In the genomic region with DNA sequence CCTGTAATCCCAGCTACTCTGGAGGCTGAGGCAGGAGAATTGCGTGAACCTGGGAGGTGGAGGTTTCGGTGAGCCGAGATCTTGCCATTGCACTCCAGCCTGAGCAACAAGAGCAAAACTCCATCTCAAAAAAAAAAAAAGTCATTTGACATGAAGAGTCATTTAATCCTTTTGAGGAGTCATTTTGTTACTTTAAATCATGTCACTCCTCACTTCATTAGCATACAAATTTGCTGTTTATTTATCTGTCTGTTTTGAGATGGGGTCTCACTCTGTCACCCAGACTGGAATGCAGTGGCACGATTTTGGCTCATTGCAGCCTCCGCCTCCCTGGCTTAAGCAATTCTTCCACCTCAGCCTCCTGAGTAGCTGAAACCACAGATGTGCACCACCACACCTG, we compare ENCODE assay signal across 7 cellular contexts.
DNase-seq lines count a peak whose midpoint lies in the region; ATAC-seq lines count a peak whose summit lies in the region.
"Not testable (repeated sequence)": the region's sequence is repeated elsewhere in the genome, so short reads cannot be mapped to it uniquely, and the experiment has no call there.

No MANE protein-coding gene starts in this region.

- intact Hi-C loops in activated CD4-positive, alpha-beta T cell treated with anti-CD3 and anti-CD28 coated beads for 36 hours (cut with DNase I, micrococcal nuclease) = not testable (repeated sequence)

- CTCF ChIA-PET in activated CD4-positive, alpha-beta T cell treated with anti-CD3 and anti-CD28 coated beads for 36 hours (lab: Charles Lee) = not testable (repeated sequence)

- not testable (repeated sequence) for H3K27me3 Mint-ChIP-seq in activated CD4-positive, alpha-beta T cell treated with anti-CD3 and anti-CD28 coated beads for 36 hours; activated T-cell treated with anti-CD3 and anti-CD28 coated beads, Interleukin-2, amount 50 U/mL, for 4 hours (ENCODE audit: low read depth); activated naive CD8-positive, alpha-beta T cell treated with anti-CD3 and anti-CD28 coated beads, Interleukin-2, amount 10 ng/mL, durations not matched to agents 7 days and 5 days; effector memory CD8-positive, alpha-beta T cell; natural killer cell treated with Interleukin-12 subunit alpha and Interleukin-12 subunit beta and Interleukin-15 and Interleukin-18, amount 100 ng/mL, for 72 hours

- peak overlapping the region in 4 of 11 experiments; percentile 32 to 42 (median 38); a peak in 4 of 22 replicates for H3K9ac ChIP-seq in BLaER1 treated with 17β-estradiol and CSF1 and Interleukin-3, amounts not matched to agents 10 nM and 100 nM

- not testable (repeated sequence) for H3K4me1 Mint-ChIP-seq in activated CD4-positive, alpha-beta T cell treated with anti-CD3 and anti-CD28 coated beads for 36 hours; activated T-cell treated with anti-CD3 and anti-CD28 coated beads, Interleukin-2, amount 50 U/mL, for 4 hours (ENCODE audit: low read depth); effector memory CD8-positive, alpha-beta T cell (ENCODE audit: low read depth in 2 of 2)
- peaks cover 52% of the 10 kb centered on the region for H3K4me1 Mint-ChIP-seq in activated naive CD8-positive, alpha-beta T cell treated with anti-CD3 and anti-CD28 coated beads, Interleukin-2, amount 10 ng/mL, durations not matched to agents 7 days and 5 days
- H3K4me1 Mint-ChIP-seq in natural killer cell treated with Interleukin-12 subunit alpha and Interleukin-12 subunit beta and Interleukin-15 and Interleukin-18, amount 100 ng/mL, for 72 hours (ENCODE audit: low read depth in 2 of 2) = peaks cover 10 to 20% of the 10 kb centered on the region in 2 donors
- peaks cover 28% of the 10 kb centered on the region for H3K4me1 Mint-ChIP-seq in stimulated activated effector memory CD8-positive, alpha-beta T cell treated with anti-CD3 and anti-CD28 coated beads, Interleukin-12 subunit alpha, Interleukin-12 subunit beta, amount 100 ng/mL, for 72 hours

- not testable (repeated sequence) for H3K4me3 ChIP-seq in BLaER1 treated with 17β-estradiol and CSF1 and Interleukin-3, amounts not matched to agents 10 nM and 100 nM

- not testable (repeated sequence) for H3K27me3 ChIP-seq in BLaER1 treated with 17β-estradiol and CSF1 and Interleukin-3, amounts not matched to agents 10 nM and 100 nM

- H3K9me3 ChIP-seq in BLaER1 treated with 17β-estradiol and CSF1 and Interleukin-3, amounts not matched to agents 10 nM and 100 nM (replicated peaks in 1 of 11) = peaks cover 11 to 24% (median 18%) of the 10 kb centered on the region in 11 experiments

- H4K20me1 ChIP-seq in BLaER1 treated with 17β-estradiol and CSF1 and Interleukin-3, amounts not matched to agents 10 nM and 100 nM = not testable (repeated sequence)

- peak; percentile 12 for ATAC-seq in activated CD4-positive, alpha-beta T cell treated with anti-CD3 and anti-CD28 coated beads for 36 hours
- ATAC-seq in activated T-cell treated with anti-CD3 and anti-CD28 coated beads, Interleukin-2, amount 50 U/mL, for 4 hours = peak; percentile 14 to 23
- not testable (repeated sequence) for ATAC-seq in activated naive CD8-positive, alpha-beta T cell treated with anti-CD3 and anti-CD28 coated beads, Interleukin-2, amount 10 ng/mL, durations not matched to agents 7 days and 5 days (ENCODE audit: low read depth); effector memory CD8-positive, alpha-beta T cell (replicated peaks); natural killer cell treated with Interleukin-12 subunit alpha and Interleukin-12 subunit beta and Interleukin-15 and Interleukin-18, amount 100 ng/mL, for 72 hours
- ATAC-seq in stimulated activated effector memory CD8-positive, alpha-beta T cell treated with anti-CD3 and anti-CD28 coated beads, Interleukin-12 subunit alpha, Interleukin-12 subunit beta, amount 100 ng/mL, for 72 hours = peak; percentile 55

- not testable (repeated sequence) for H3K4me3 Mint-ChIP-seq in activated CD4-positive, alpha-beta T cell treated with anti-CD3 and anti-CD28 coated beads for 36 hours; activated T-cell treated with anti-CD3 and anti-CD28 coated beads, Interleukin-2, amount 50 U/mL, for 4 hours; effector memory CD8-positive, alpha-beta T cell; stimulated activated effector memory CD8-positive, alpha-beta T cell treated with anti-CD3 and anti-CD28 coated beads, Interleukin-12 subunit alpha, Interleukin-12 subunit beta, amount 100 ng/mL, for 72 hours
- H3K4me3 Mint-ChIP-seq in activated naive CD8-positive, alpha-beta T cell treated with anti-CD3 and anti-CD28 coated beads, Interleukin-2, amount 10 ng/mL, durations not matched to agents 7 days and 5 days = peak overlapping the region; percentile 71
- peak overlapping the region; percentile 39 for H3K4me3 Mint-ChIP-seq in natural killer cell treated with Interleukin-12 subunit alpha and Interleukin-12 subunit beta and Interleukin-15 and Interleukin-18, amount 100 ng/mL, for 72 hours

- DNase-seq in activated CD4-positive, alpha-beta T cell treated with anti-CD3 and anti-CD28 coated beads for 36 hours; activated T-cell treated with anti-CD3 and anti-CD28 coated beads, Interleukin-2, amount 50 U/mL, for 4 hours; activated naive CD8-positive, alpha-beta T cell treated with anti-CD3 and anti-CD28 coated beads, Interleukin-2, amount 10 ng/mL, durations not matched to agents 7 days and 5 days; effector memory CD8-positive, alpha-beta T cell; natural killer cell treated with Interleukin-12 subunit alpha and Interleukin-12 subunit beta and Interleukin-15 and Interleukin-18, amount 100 ng/mL, for 72 hours (ENCODE audit: low spot score); stimulated activated effector memory CD8-positive, alpha-beta T cell treated with anti-CD3 and anti-CD28 coated beads, Interleukin-12 subunit alpha, Interleukin-12 subunit beta, amount 100 ng/mL, for 72 hours (ENCODE audit: low spot score in 2 of 2): not testable (repeated sequence)

- H3K27ac ChIP-seq in BLaER1 treated with 17β-estradiol and CSF1 and Interleukin-3, amounts not matched to agents 10 nM and 100 nM = peak overlapping the region in 9 of 11 experiments; percentile 1 to 71 (median 61); a peak in 13 of 22 replicates

- H3K4me2 ChIP-seq in BLaER1 treated with 17β-estradiol and CSF1 and Interleukin-3, amounts not matched to agents 10 nM and 100 nM = peak overlapping the region; percentile 1 to 75 (median 55); a peak in 19 of 22 replicates

- POLR2A ChIA-PET in activated CD4-positive, alpha-beta T cell treated with anti-CD3 and anti-CD28 coated beads for 36 hours (lab: Charles Lee) = not testable (repeated sequence)
- POLR2A ChIA-PET in activated naive CD8-positive, alpha-beta T cell treated with anti-CD3 and anti-CD28 coated beads, Interleukin-2, amount 10 ng/mL, durations not matched to agents 7 days and 5 days (lab: Charles Lee) = interaction anchor here (0.7 to 2.4 kb wide), 4 partner anchors 43 to 83 kb away, joined by 3 to 11 read pairs (median 4); no protein-coding TSS in a partner anchor

- H3K27ac Mint-ChIP-seq in activated CD4-positive, alpha-beta T cell treated with anti-CD3 and anti-CD28 coated beads for 36 hours; stimulated activated effector memory CD8-positive, alpha-beta T cell treated with anti-CD3 and anti-CD28 coated beads, Interleukin-12 subunit alpha, Interleukin-12 subunit beta, amount 100 ng/mL, for 72 hours: not testable (repeated sequence)
- peak overlapping the region; percentile 87 for H3K27ac Mint-ChIP-seq in activated naive CD8-positive, alpha-beta T cell treated with anti-CD3 and anti-CD28 coated beads, Interleukin-2, amount 10 ng/mL, durations not matched to agents 7 days and 5 days
- H3K27ac Mint-ChIP-seq in effector memory CD8-positive, alpha-beta T cell = peak overlapping the region; percentile 24 to 38
- peak overlapping the region in 1 of 2 donors; percentile 37 for H3K27ac Mint-ChIP-seq in natural killer cell treated with Interleukin-12 subunit alpha and Interleukin-12 subunit beta and Interleukin-15 and Interleukin-18, amount 100 ng/mL, for 72 hours

- H3K4me1 ChIP-seq in BLaER1 treated with 17β-estradiol and CSF1 and Interleukin-3, amounts not matched to agents 10 nM and 100 nM = peaks cover 13 to 55% (median 37%) of the 10 kb centered on the region in 10 experiments

- not testable (repeated sequence) for H3K9me3 Mint-ChIP-seq in activated CD4-positive, alpha-beta T cell treated with anti-CD3 and anti-CD28 coated beads for 36 hours (ENCODE audit: low read depth); activated T-cell treated with anti-CD3 and anti-CD28 coated beads, Interleukin-2, amount 50 U/mL, for 4 hours; activated naive CD8-positive, alpha-beta T cell treated with anti-CD3 and anti-CD28 coated beads, Interleukin-2, amount 10 ng/mL, durations not matched to agents 7 days and 5 days; effector memory CD8-positive, alpha-beta T cell; natural killer cell treated with Interleukin-12 subunit alpha and Interleukin-12 subunit beta and Interleukin-15 and Interleukin-18, amount 100 ng/mL, for 72 hours; stimulated activated effector memory CD8-positive, alpha-beta T cell treated with anti-CD3 and anti-CD28 coated beads, Interleukin-12 subunit alpha, Interleukin-12 subunit beta, amount 100 ng/mL, for 72 hours

- not testable (repeated sequence) for H3K36me3 Mint-ChIP-seq in activated CD4-positive, alpha-beta T cell treated with anti-CD3 and anti-CD28 coated beads for 36 hours (ENCODE audit: low read depth); activated T-cell treated with anti-CD3 and anti-CD28 coated beads, Interleukin-2, amount 50 U/mL, for 4 hours (ENCODE audit: insufficient read depth); effector memory CD8-positive, alpha-beta T cell (ENCODE audit: insufficient read depth); natural killer cell treated with Interleukin-12 subunit alpha and Interleukin-12 subunit beta and Interleukin-15 and Interleukin-18, amount 100 ng/mL, for 72 hours; stimulated activated effector memory CD8-positive, alpha-beta T cell treated with anti-CD3 and anti-CD28 coated beads, Interleukin-12 subunit alpha, Interleukin-12 subunit beta, amount 100 ng/mL, for 72 hours
- H3K36me3 Mint-ChIP-seq in activated naive CD8-positive, alpha-beta T cell treated with anti-CD3 and anti-CD28 coated beads, Interleukin-2, amount 10 ng/mL, durations not matched to agents 7 days and 5 days = peaks cover 15% of the 10 kb centered on the region

- peaks cover 0 to 13% (median 0%) of the 10 kb centered on the region in 11 experiments; a peak in 3 of 22 replicates for H3K36me3 ChIP-seq in BLaER1 treated with 17β-estradiol and CSF1 and Interleukin-3, amounts not matched to agents 10 nM and 100 nM
